In genomic region chr4:86661006-86661405, GRCh38 we compare ENCODE assay signal across 21 cellular contexts.
DNase-seq lines count a peak whose midpoint lies in the region; FAIRE-seq and TF ChIP-seq lines count a peak whose summit lies in the region.
"Had no signal": no experiment of that assay in that cellular context is flagged by ENCODE, and none has a peak within 500 bp of the region (broad histone marks: within the 10 kb centered on the region; RNA-seq: fewer than 3 reads in every experiment).

No MANE protein-coding gene starts in this region.

- FAIRE-seq in D721Med (lab: Jason Lieb, UNC) (peak; percentile 35), keratinocyte (lab: Jason Lieb, UNC) (no peak)
- FAIRE-seq: GM18507, H1 had no signal

- peaks cover 28% of the 10 kb centered on the region for H3K4me1 ChIP-seq in keratinocyte (ENCODE audit: control insufficient read depth, extremely low read depth, insufficient read depth, low read length)

- H3K9me3 ChIP-seq in SK-N-MC (ENCODE audit: low read depth, low read length) = no peaks in the 10 kb centered on the region
- H3K9me3 ChIP-seq in keratinocyte (ENCODE audit: control insufficient read depth, low read depth, low read length) = no peaks in the 10 kb centered on the region

- H3K4me3 ChIP-seq in SK-N-MC (no peak overlapping the region), keratinocyte (ENCODE audit: control insufficient read depth in 2 of 3, extremely low read depth in 1 of 3, insufficient read depth in 2 of 3, low read depth in 1 of 3, low read length in 3 of 3) (no peak overlapping the region)

- H3K4me2 ChIP-seq in keratinocyte (ENCODE audit: control insufficient read depth, extremely low read depth, insufficient read depth, low read depth, low read length) = peak overlapping the region; percentile 77

- H3K27me3 Mint-ChIP-seq in T-helper 2 cell treated with Interferon-gamma antibody and Interleukin-4, amounts not matched to agents 5 μg/mL and 100 μg/mL, for 36 hours (ENCODE audit: low read depth) = no peaks in the 10 kb centered on the region
- H3K27me3 Mint-ChIP-seq: CD8-positive, alpha-beta memory T cell had no signal

- peak overlapping the region; percentile 69; the same call in 1 of the 2 replicates for H3K27ac ChIP-seq in SK-N-MC
- H3K27ac ChIP-seq in epithelial cell of prostate = peak overlapping the region; percentile 54
- peak overlapping the region; percentile 65 for H3K27ac ChIP-seq in keratinocyte (ENCODE audit: control insufficient read depth, insufficient read depth, low read length)
- H3K27ac ChIP-seq: C4-2B had no signal

- TF ChIP-seq CTCF in D721Med (IDR thresholded peaks at IDR 0.05; ENCODE audit: insufficient read depth, missing control alignments) (no peak), keratinocyte (optimal IDR thresholded peaks at IDR 0.05 in 1 of 3, IDR thresholded peaks at IDR 0.05 in 1 of 3, conservative IDR thresholded peaks at IDR 0.05 in 1 of 3; ENCODE audit: extremely low read depth in 1 of 3, insufficient read depth in 2 of 3, low read length in 3 of 3) (no peak)

- no peaks in the 10 kb centered on the region for H4K20me1 ChIP-seq in keratinocyte (ENCODE audit: control insufficient read depth, extremely low read depth, insufficient read depth, low read length)

- peaks cover 44% of the 10 kb centered on the region for H3K79me2 ChIP-seq in keratinocyte (ENCODE audit: control insufficient read depth, insufficient read depth, low read length)

- H3K27me3 ChIP-seq in keratinocyte (ENCODE audit: control insufficient read depth, extremely low read depth, insufficient read depth, low read length) = no peaks in the 10 kb centered on the region

- DNase-seq in D721Med (ENCODE audit: insufficient read length, low spot score) = no peak
- DNase-seq in SK-N-MC (ENCODE audit: low read depth, low spot score) = no peak
- no peak for DNase-seq in epithelial cell of prostate (ENCODE audit: low read depth, low spot score)
- no peak for DNase-seq in keratinocyte (ENCODE audit: low read depth, low spot score)
- DNase-seq in HPDE6-E6E7 (ENCODE audit: extremely low spot score) = no peak
- DNase-seq in T-helper 2 cell treated with Interferon-gamma antibody and Interleukin-4, amounts not matched to agents 5 μg/mL and 100 μg/mL, for 36 hours (ENCODE audit: low spot score) = no peak
- no peak for DNase-seq in GOT3 (lab: John Stamatoyannopoulos, UW)
- no peak for DNase-seq in NCI-H2227 (lab: John Stamatoyannopoulos, UW; ENCODE audit: unreplicated experiment)
- DNase-seq: Calu3; CD8-positive, alpha-beta memory T cell; GDM1; Kasumi-1; NCI-H1092 treated with DMSO at 0.1 percent for 48 hours; NCI-H1436 treated with DMSO at 0.1 percent for 48 hours; NCI-H1930; NCI-H2227 treated with DMSO at 0.1 percent for 48 hours; NCI-H510A; NCI-H748 treated with DMSO at 0.1 percent for 48 hours had no signal

- H3K36me3 ChIP-seq in SK-N-MC (ENCODE audit: insufficient read depth, low read length) (peaks cover 35% of the 10 kb centered on the region), keratinocyte (ENCODE audit: control insufficient read depth in 2 of 2, extremely low read depth in 1 of 2, insufficient read depth in 2 of 2, low read length in 2 of 2) (no peaks in the 10 kb centered on the region)

- H3K9me3 Mint-ChIP-seq in T-helper 2 cell treated with Interferon-gamma antibody and Interleukin-4, amounts not matched to agents 5 μg/mL and 100 μg/mL, for 36 hours = no peaks in the 10 kb centered on the region

- no peak overlapping the region for H3K27ac Mint-ChIP-seq in T-helper 2 cell treated with Interferon-gamma antibody and Interleukin-4, amounts not matched to agents 5 μg/mL and 100 μg/mL, for 36 hours
- H3K27ac Mint-ChIP-seq: CD8-positive, alpha-beta memory T cell had no signal

- dilution Hi-C loops in keratinocyte (cut with MboI; ENCODE audit: extremely low pct_ligation_motif_present, low sequenced_read_pairs) = no loop called here

- no peaks in the 10 kb centered on the region for H3K4me1 Mint-ChIP-seq in T-helper 2 cell treated with Interferon-gamma antibody and Interleukin-4, amounts not matched to agents 5 μg/mL and 100 μg/mL, for 36 hours (ENCODE audit: low read depth)
- H3K4me1 Mint-ChIP-seq: CD8-positive, alpha-beta memory T cell had no signal

- H2AFZ ChIP-seq in keratinocyte (ENCODE audit: control insufficient read depth, low read length) = no peak overlapping the region

- H3K9me1 ChIP-seq in keratinocyte (ENCODE audit: control insufficient read depth, extremely low read depth, insufficient read depth, low read length) = no peaks in the 10 kb centered on the region

- H3K9ac ChIP-seq in SK-N-MC (ENCODE audit: insufficient read length) = no peak overlapping the region
- H3K9ac ChIP-seq in keratinocyte (ENCODE audit: control insufficient read depth, extremely low read depth, insufficient read depth, low read length) = peak overlapping the region; percentile 18

- no peak overlapping the region for H3K4me3 Mint-ChIP-seq in T-helper 2 cell treated with Interferon-gamma antibody and Interleukin-4, amounts not matched to agents 5 μg/mL and 100 μg/mL, for 36 hours
- H3K4me3 Mint-ChIP-seq: CD8-positive, alpha-beta memory T cell had no signal

- no peaks in the 10 kb centered on the region for H3K36me3 Mint-ChIP-seq in T-helper 2 cell treated with Interferon-gamma antibody and Interleukin-4, amounts not matched to agents 5 μg/mL and 100 μg/mL, for 36 hours (ENCODE audit: low read depth)
- H3K36me3 Mint-ChIP-seq: CD8-positive, alpha-beta memory T cell had no signal
